In genomic region chr2:117330611-117331010, GRCh38 we compare ENCODE assay signal across 17 cellular contexts.
DNase-seq lines count a peak whose midpoint lies in the region; ATAC-seq, FAIRE-seq and TF ChIP-seq lines count a peak whose summit lies in the region.
"Had no signal": no experiment of that assay in that cellular context is flagged by ENCODE, and none has a peak within 500 bp of the region (broad histone marks: within the 10 kb centered on the region; RNA-seq: fewer than 3 reads in every experiment).

No MANE protein-coding gene starts in this region.

- peak overlapping the region; percentile 21 for H3K4me3 Mint-ChIP-seq in Calu3 (ENCODE audit: low read depth, unreplicated experiment)
- H3K4me3 Mint-ChIP-seq in natural killer cell = no peak overlapping the region
- H3K4me3 Mint-ChIP-seq in CD4-positive, alpha-beta memory T cell = no peak overlapping the region
- no peak overlapping the region for H3K4me3 Mint-ChIP-seq in activated CD8-positive, alpha-beta memory T cell treated with anti-CD3 and anti-CD28 coated beads, Interleukin-2, amount 10 ng/mL, durations not matched to agents 7 days and 5 days
- H3K4me3 Mint-ChIP-seq: B cell; CD4-positive, alpha-beta T cell had no signal

- 59% methylated on average over 6 of the region's 6 CpGs for WGBS in hepatocyte (ENCODE audit: low lambda C conversion rate, missing lambda C conversion rate)
- 10 to 59% (median 40%) methylated on average over 6 of the region's 6 CpGs for WGBS in small intestine, 3 donors

- no TSS peak for BruUV-seq in Calu3 (replicated peaks; lab: Mats Ljungman, UMichigan)

- H3K27me3 Mint-ChIP-seq in Calu3 (ENCODE audit: unreplicated experiment) = no peaks in the 10 kb centered on the region
- no peaks in the 10 kb centered on the region for H3K27me3 Mint-ChIP-seq in natural killer cell (ENCODE audit: low read depth in 2 of 2)
- no peaks in the 10 kb centered on the region for H3K27me3 Mint-ChIP-seq in CD4-positive, alpha-beta memory T cell
- H3K27me3 Mint-ChIP-seq in activated CD8-positive, alpha-beta memory T cell treated with anti-CD3 and anti-CD28 coated beads, Interleukin-2, amount 10 ng/mL, durations not matched to agents 7 days and 5 days = no peaks in the 10 kb centered on the region
- H3K27me3 Mint-ChIP-seq: B cell; CD4-positive, alpha-beta T cell had no signal

- H3K36me3 Mint-ChIP-seq in Calu3 (ENCODE audit: insufficient read depth, unreplicated experiment) = no peaks in the 10 kb centered on the region
- H3K36me3 Mint-ChIP-seq in natural killer cell = peaks cover 14% of the 10 kb centered on the region
- no peaks in the 10 kb centered on the region for H3K36me3 Mint-ChIP-seq in CD4-positive, alpha-beta memory T cell
- no peaks in the 10 kb centered on the region for H3K36me3 Mint-ChIP-seq in activated CD8-positive, alpha-beta memory T cell treated with anti-CD3 and anti-CD28 coated beads, Interleukin-2, amount 10 ng/mL, durations not matched to agents 7 days and 5 days

- no peak for TF ChIP-seq CTCF in Calu3 (IDR thresholded peaks at IDR 0.05; ENCODE audit: unreplicated experiment)
- TF ChIP-seq CTCF in hepatocyte (IDR thresholded peaks at IDR 0.05; ENCODE audit: poor library complexity) = no peak
- no peak for TF ChIP-seq CTCF in natural killer cell (IDR thresholded peaks at IDR 0.05)

- no peaks in the 10 kb centered on the region for H3K9me2 ChIP-seq in hepatocyte (replicated peaks; ENCODE audit: insufficient read depth)

- peak overlapping the region; percentile 25 for H3K4me2 ChIP-seq in hepatocyte

- peaks cover 42% of the 10 kb centered on the region for H3K4me1 Mint-ChIP-seq in Calu3 (ENCODE audit: low read depth, unreplicated experiment)
- H3K4me1 Mint-ChIP-seq in natural killer cell = no peaks in the 10 kb centered on the region
- no peaks in the 10 kb centered on the region for H3K4me1 Mint-ChIP-seq in CD4-positive, alpha-beta memory T cell
- no peaks in the 10 kb centered on the region for H3K4me1 Mint-ChIP-seq in activated CD8-positive, alpha-beta memory T cell treated with anti-CD3 and anti-CD28 coated beads, Interleukin-2, amount 10 ng/mL, durations not matched to agents 7 days and 5 days
- H3K4me1 Mint-ChIP-seq: B cell had no signal

- no peaks in the 10 kb centered on the region for H3K9me3 ChIP-seq in hepatocyte (ENCODE audit: low read depth)
- no peaks in the 10 kb centered on the region for H3K9me3 ChIP-seq in small intestine (ENCODE audit: control insufficient read depth, low read depth)
- no peaks in the 10 kb centered on the region for H3K9me3 ChIP-seq in CD4-positive, alpha-beta memory T cell (ENCODE audit: control insufficient read depth in 1 of 2, low read length in 2 of 2)

- H3K27ac ChIP-seq in hepatocyte (no peak overlapping the region), small intestine (ENCODE audit: low read depth in 1 of 2, low read length in 1 of 2) (no peak overlapping the region)
- H3K27ac ChIP-seq in CD4-positive, alpha-beta memory T cell (ENCODE audit: low read depth, low read length) = no peak overlapping the region
- H3K27ac ChIP-seq: GM23248 had no signal

- H3K9me3 Mint-ChIP-seq in Calu3 (ENCODE audit: low read depth, unreplicated experiment) = no peaks in the 10 kb centered on the region
- H3K9me3 Mint-ChIP-seq in natural killer cell = peaks cover 10 to 12% of the 10 kb centered on the region in 2 donors
- peaks cover 0 to 8% (median 0%) of the 10 kb centered on the region in 8 donors for H3K9me3 Mint-ChIP-seq in CD4-positive, alpha-beta memory T cell
- H3K9me3 Mint-ChIP-seq in activated CD8-positive, alpha-beta memory T cell treated with anti-CD3 and anti-CD28 coated beads, Interleukin-2, amount 10 ng/mL, durations not matched to agents 7 days and 5 days (ENCODE audit: low read depth) = peaks cover 6% of the 10 kb centered on the region

- no peaks in the 10 kb centered on the region for H3K4me1 ChIP-seq in hepatocyte (ENCODE audit: insufficient read depth)
- no peaks in the 10 kb centered on the region for H3K4me1 ChIP-seq in small intestine (ENCODE audit: control insufficient read depth in 2 of 2, insufficient read depth in 1 of 2, low read depth in 1 of 2, low read length in 1 of 2)
- no peaks in the 10 kb centered on the region for H3K4me1 ChIP-seq in CD4-positive, alpha-beta memory T cell (ENCODE audit: insufficient read depth, low read length)

- intact Hi-C loops in Calu3 (cut with micrococcal nuclease; ENCODE audit: unreplicated experiment) (loop anchor here (2.0 to 5.0 kb wide), 3 partner anchors 48 to 203 kb away; no protein-coding TSS in a partner anchor), natural killer cell (cut with micrococcal nuclease) (no loop called here)
- intact Hi-C loops in CD4-positive, alpha-beta memory T cell (cut with micrococcal nuclease) = no loop called here

- peak overlapping the region; percentile 60 for H3K27ac Mint-ChIP-seq in Calu3 (ENCODE audit: unreplicated experiment)
- no peak overlapping the region for H3K27ac Mint-ChIP-seq in natural killer cell
- H3K27ac Mint-ChIP-seq in CD4-positive, alpha-beta memory T cell = no peak overlapping the region
- H3K27ac Mint-ChIP-seq in activated CD8-positive, alpha-beta memory T cell treated with anti-CD3 and anti-CD28 coated beads, Interleukin-2, amount 10 ng/mL, durations not matched to agents 7 days and 5 days = no peak overlapping the region
- H3K27ac Mint-ChIP-seq: B cell; CD4-positive, alpha-beta T cell had no signal

- CTCF ChIA-PET in Calu3 (lab: Charles Lee) = interaction anchor here (0.6 to 1.4 kb wide), 8 partner anchors 21 to 107 kb away, joined by 3 to 9 read pairs (median 4); no protein-coding TSS in a partner anchor
- CTCF ChIA-PET in CD4-positive, alpha-beta memory T cell (lab: Charles Lee; ENCODE audit: partially characterized antibody) = no interaction called here
- CTCF ChIA-PET in activated CD8-positive, alpha-beta memory T cell treated with anti-CD3 and anti-CD28 coated beads, Interleukin-2, amount 10 ng/mL, durations not matched to agents 7 days and 5 days (lab: Charles Lee) = no interaction called here

- no peaks in the 10 kb centered on the region for H3K79me2 ChIP-seq in hepatocyte

- POLR2A ChIA-PET in CD4-positive, alpha-beta memory T cell (lab: Charles Lee; ENCODE audit: partially characterized antibody) = no interaction called here

- H3K4me3 ChIP-seq in hepatocyte = no peak overlapping the region
- H3K4me3 ChIP-seq in small intestine (ENCODE audit: low read depth in 1 of 2, low read length in 2 of 2) = no peak overlapping the region
- H3K4me3 ChIP-seq in CD4-positive, alpha-beta memory T cell (ENCODE audit: low read length in 2 of 2) = no peak overlapping the region
- H3K4me3 ChIP-seq: GM12878, GM23248 had no signal

- ATAC-seq in natural killer cell = no peak
- ATAC-seq in activated CD8-positive, alpha-beta memory T cell treated with anti-CD3 and anti-CD28 coated beads, Interleukin-2, amount 10 ng/mL, durations not matched to agents 7 days and 5 days = no peak
- ATAC-seq: GM12878, HCT116, HepG2 had no signal

- DNase-seq in Calu3 (peak; percentile 18), hepatocyte (ENCODE audit: low spot score) (no peak), left kidney (ENCODE audit: low read depth, low spot score) (peak; percentile 67), small intestine (peak; percentile 20), natural killer cell (no peak)
- no peak for DNase-seq in CD4-positive, alpha-beta memory T cell
- DNase-seq in activated CD8-positive, alpha-beta memory T cell treated with anti-CD3 and anti-CD28 coated beads, Interleukin-2, amount 10 ng/mL, durations not matched to agents 7 days and 5 days = no peak
- DNase-seq: C1 segment of cervical spinal cord; CD4-positive, alpha-beta T cell; DMS79; GM23248 had no signal

- H2AFZ ChIP-seq in hepatocyte = no peak overlapping the region
- H2AFZ ChIP-seq: GM23248 had no signal

- no peaks in the 10 kb centered on the region for H4K20me1 ChIP-seq in hepatocyte (ENCODE audit: insufficient read depth, poor library complexity, severe bottlenecking)

- FAIRE-seq in small intestine (lab: Jason Lieb, UNC) = no peak
- FAIRE-seq: GM12878, H54, HepG2, HTR-8/SVneo had no signal

- H3K36me3 ChIP-seq in hepatocyte (replicated peaks; ENCODE audit: insufficient read depth, low read depth) (no peaks in the 10 kb centered on the region), small intestine (ENCODE audit: control insufficient read depth in 2 of 2, insufficient read depth in 2 of 2, low read length in 2 of 2) (no peaks in the 10 kb centered on the region)
- H3K36me3 ChIP-seq in CD4-positive, alpha-beta memory T cell (ENCODE audit: insufficient read depth, low read length) = no peaks in the 10 kb centered on the region

- H3K27me3 ChIP-seq in hepatocyte (no peaks in the 10 kb centered on the region), small intestine (ENCODE audit: control insufficient read depth in 2 of 2, insufficient read depth in 2 of 2, low read length in 2 of 2) (no peaks in the 10 kb centered on the region)
- no peaks in the 10 kb centered on the region for H3K27me3 ChIP-seq in CD4-positive, alpha-beta memory T cell (ENCODE audit: insufficient read depth, low read length)

Comparison
In these comparisons a context has a peak if more than half of its experiments do, and no peak if none do; other contexts are left out.
1. DNase-seq: peak in Calu3 (single experiment), left kidney (single experiment) and small intestine (single experiment); none in hepatocyte (single experiment), natural killer cell (single experiment), CD4-positive, alpha-beta memory T cell (0 of 5) and activated CD8-positive, alpha-beta memory T cell treated with anti-CD3 and anti-CD28 coated beads, Interleukin-2, amount 10 ng/mL, durations not matched to agents 7 days and 5 days (single experiment).